Comparison of ENCODE assay signal across 20 cellular contexts in the genomic region with DNA sequence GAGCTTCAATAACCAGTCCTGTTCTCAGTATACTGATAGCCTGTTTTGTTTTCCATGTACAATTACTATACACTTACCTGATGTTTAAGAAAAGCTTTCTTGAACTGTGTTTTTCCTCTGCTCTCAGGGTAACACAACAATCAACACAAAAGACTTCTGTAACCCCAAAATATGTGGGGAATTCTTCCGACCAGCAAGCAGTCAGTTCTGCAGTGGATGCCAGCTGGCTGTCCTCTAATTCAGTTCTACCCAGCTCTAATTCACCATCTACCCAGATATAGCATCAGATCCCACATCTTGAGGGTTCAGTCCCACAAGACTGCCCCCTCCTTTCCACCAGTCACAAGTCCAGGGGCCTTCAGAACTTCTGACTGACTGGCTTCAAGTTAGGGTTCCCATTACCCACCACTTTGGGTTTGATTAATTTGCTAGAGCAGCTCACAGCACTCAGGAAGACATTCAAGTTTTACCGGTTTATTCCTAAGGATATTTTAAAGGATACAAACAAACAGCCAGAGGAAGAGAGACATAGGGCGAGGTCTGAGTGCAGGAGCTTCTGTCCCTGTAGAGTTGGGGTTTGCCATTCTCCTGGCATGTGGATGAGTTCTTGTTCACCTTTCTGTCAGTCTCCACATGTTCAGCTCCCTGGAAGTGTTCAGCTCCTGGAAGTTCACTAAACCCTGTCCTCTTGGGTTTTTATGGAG.
"Had no signal": no experiment of that assay in that cellular context is flagged by ENCODE, and none has a peak within 500 bp of the region (broad histone marks: within the 10 kb centered on the region; RNA-seq: fewer than 3 reads in every experiment).

No MANE protein-coding gene starts in this region.

- H3K4me3 Mint-ChIP-seq: activated CD4-positive, alpha-beta T cell treated with anti-CD3 and anti-CD28 coated beads, Interleukin-2, amount 10 ng/mL, durations not matched to agents 24 days and 14 days; activated CD8-positive, alpha-beta T cell treated with anti-CD3 and anti-CD28 coated beads, Interleukin-2, amount 10 ng/mL, durations not matched to agents 7 days and 5 days; activated naive CD4-positive, alpha-beta T cell treated with anti-CD3 and anti-CD28 coated beads for 36 hours; activated T-cell treated with anti-CD3 and anti-CD28 coated beads, Interleukin-2, amount 50 U/mL, for 24 hours; dendritic cell treated with granulocyte-macrophage colony-stimulating factor and Interleukin-4, amounts not matched to agents 40 ng/mL and 50 ng/mL, for 4 days; naive B cell; neural crest cell had no signal

- H3K27me3 ChIP-seq: gastrocnemius medialis, left lung had no signal

- H3K9me3 ChIP-seq: gastrocnemius medialis, left lung, psoas muscle, thoracic aorta had no signal

- H3K27ac ChIP-seq: gastrocnemius medialis, left lung, psoas muscle, thoracic aorta had no signal

- DNase-seq: activated CD4-positive, alpha-beta T cell treated with anti-CD3 and anti-CD28 coated beads, Interleukin-2, amount 10 ng/mL, durations not matched to agents 24 days and 14 days; activated CD8-positive, alpha-beta T cell treated with anti-CD3 and anti-CD28 coated beads, Interleukin-2, amount 10 ng/mL, durations not matched to agents 7 days and 5 days; activated naive CD4-positive, alpha-beta T cell treated with anti-CD3 and anti-CD28 coated beads for 36 hours; activated T-cell treated with anti-CD3 and anti-CD28 coated beads, Interleukin-2, amount 50 U/mL, for 24 hours; cerebellar nuclear complex; effector CD8-positive, alpha-beta T cell; gastrocnemius medialis; head of caudate nucleus; kidney; left lung; naive B cell; psoas muscle; right cardiac atrium; stimulated activated naive CD8-positive, alpha-beta T cell treated with anti-CD3 and anti-CD28 coated beads, Interleukin-15, Interleukin-2, amounts not matched to agents 100 U/mL and 50 U/mL, for 24 hours; T-helper 1 cell; T-helper 9 cell had no signal

- H3K4me1 ChIP-seq: gastrocnemius medialis, psoas muscle had no signal

- H3K27ac Mint-ChIP-seq: activated CD4-positive, alpha-beta T cell treated with anti-CD3 and anti-CD28 coated beads, Interleukin-2, amount 10 ng/mL, durations not matched to agents 24 days and 14 days; activated CD8-positive, alpha-beta T cell treated with anti-CD3 and anti-CD28 coated beads, Interleukin-2, amount 10 ng/mL, durations not matched to agents 7 days and 5 days; activated naive CD4-positive, alpha-beta T cell treated with anti-CD3 and anti-CD28 coated beads for 36 hours; activated T-cell treated with anti-CD3 and anti-CD28 coated beads, Interleukin-2, amount 50 U/mL, for 24 hours; dendritic cell treated with granulocyte-macrophage colony-stimulating factor and Interleukin-4, amounts not matched to agents 40 ng/mL and 50 ng/mL, for 4 days had no signal

- H3K4me3 ChIP-seq: gastrocnemius medialis, left lung, psoas muscle, skin epidermis, thoracic aorta had no signal

- H3K9me3 Mint-ChIP-seq: activated CD4-positive, alpha-beta T cell treated with anti-CD3 and anti-CD28 coated beads, Interleukin-2, amount 10 ng/mL, durations not matched to agents 24 days and 14 days; activated naive CD4-positive, alpha-beta T cell treated with anti-CD3 and anti-CD28 coated beads for 36 hours; activated T-cell treated with anti-CD3 and anti-CD28 coated beads, Interleukin-2, amount 50 U/mL, for 24 hours; dendritic cell treated with granulocyte-macrophage colony-stimulating factor and Interleukin-4, amounts not matched to agents 40 ng/mL and 50 ng/mL, for 4 days; naive B cell; neural crest cell had no signal

- H3K4me1 Mint-ChIP-seq: activated CD4-positive, alpha-beta T cell treated with anti-CD3 and anti-CD28 coated beads, Interleukin-2, amount 10 ng/mL, durations not matched to agents 24 days and 14 days; neural crest cell had no signal

- ATAC-seq: activated CD8-positive, alpha-beta T cell treated with anti-CD3 and anti-CD28 coated beads, Interleukin-2, amount 10 ng/mL, durations not matched to agents 7 days and 5 days; gastrocnemius medialis; left lung; psoas muscle; right cardiac atrium; stimulated activated naive CD8-positive, alpha-beta T cell treated with anti-CD3 and anti-CD28 coated beads, Interleukin-15, Interleukin-2, amounts not matched to agents 100 U/mL and 50 U/mL, for 24 hours had no signal

- H3K27me3 Mint-ChIP-seq: activated CD4-positive, alpha-beta T cell treated with anti-CD3 and anti-CD28 coated beads, Interleukin-2, amount 10 ng/mL, durations not matched to agents 24 days and 14 days; activated T-cell treated with anti-CD3 and anti-CD28 coated beads, Interleukin-2, amount 50 U/mL, for 24 hours; dendritic cell treated with granulocyte-macrophage colony-stimulating factor and Interleukin-4, amounts not matched to agents 40 ng/mL and 50 ng/mL, for 4 days; naive B cell had no signal
